In genomic region chr11:11334607-11335006, GRCh38 we compare ENCODE assay signal across 37 cellular contexts.
"Had no signal": no experiment of that assay in that cellular context is flagged by ENCODE, and none has a peak within 500 bp of the region (broad histone marks: within the 10 kb centered on the region; RNA-seq: fewer than 3 reads in every experiment).

No MANE protein-coding gene starts in this region.

- H3K9me3 Mint-ChIP-seq: activated CD4-positive, alpha-beta memory T cell treated with anti-CD3 and anti-CD28 coated beads for 36 hours; activated CD4-positive, alpha-beta T cell treated with anti-CD3 and anti-CD28 coated beads, Interleukin-2, amount 10 ng/mL, durations not matched to agents 24 days and 14 days; activated naive CD4-positive, alpha-beta T cell treated with anti-CD3 and anti-CD28 coated beads for 36 hours; activated naive CD4-positive, alpha-beta T cell treated with anti-CD3 and anti-CD28 coated beads, Interleukin-2, amount 50 U/mL, for 24 hours; activated naive CD8-positive, alpha-beta T cell treated with anti-CD3 and anti-CD28 coated beads for 36 hours; activated naive CD8-positive, alpha-beta T cell treated with anti-CD3 and anti-CD28 coated beads, Interleukin-2, amount 50 U/mL, for 24 hours; activated T-helper 1 cell treated with anti-CD3 and anti-CD28 coated beads, Interleukin-12 subunit alpha, Interleukin-12 subunit beta, Interleukin-2, Interleukin-4 antibody, amounts not matched to agents 30 ng/mL and 10 ng/mL and 1 ng/mL, durations not matched to agents 14 hours and 24 hours and 36 hours; activated T-helper 2 cell treated with anti-CD3 and anti-CD28 coated beads, Interferon-gamma antibody, Interleukin-2, Interleukin-4, amounts not matched to agents 10 μg/mL and 5 μg/mL and 100 μg/mL, durations not matched to agents 14 hours and 24 hours and 36 hours; endodermal cell; T-helper 2 cell treated with Interferon-gamma antibody and Interleukin-4, amounts not matched to agents 5 μg/mL and 100 μg/mL, for 36 hours had no signal

- H3K36me3 Mint-ChIP-seq: activated CD4-positive, alpha-beta memory T cell treated with anti-CD3 and anti-CD28 coated beads for 36 hours; activated CD8-positive, alpha-beta memory T cell treated with anti-CD3 and anti-CD28 coated beads, Interleukin-2, amount 10 ng/mL, durations not matched to agents 7 days and 5 days; activated naive CD4-positive, alpha-beta T cell treated with anti-CD3 and anti-CD28 coated beads, Interleukin-2, amount 50 U/mL, for 24 hours; activated naive CD8-positive, alpha-beta T cell treated with anti-CD3 and anti-CD28 coated beads for 36 hours had no signal

- H3K4me1 ChIP-seq: adrenal gland, breast epithelium, colonic mucosa, esophagus muscularis mucosa, gastroesophageal sphincter had no signal

- H3K4me1 Mint-ChIP-seq: activated CD4-positive, alpha-beta T cell treated with anti-CD3 and anti-CD28 coated beads for 36 hours; activated naive CD4-positive, alpha-beta T cell treated with anti-CD3 and anti-CD28 coated beads, Interleukin-2, amount 50 U/mL, for 24 hours; activated naive CD8-positive, alpha-beta T cell treated with anti-CD3 and anti-CD28 coated beads for 36 hours; activated naive CD8-positive, alpha-beta T cell treated with anti-CD3 and anti-CD28 coated beads, Interleukin-2, amount 50 U/mL, for 24 hours had no signal

- H3K27me3 Mint-ChIP-seq: activated CD4-positive, alpha-beta T cell treated with anti-CD3 and anti-CD28 coated beads, Interleukin-2, amount 10 ng/mL, durations not matched to agents 24 days and 14 days had no signal

- H3K36me3 ChIP-seq: adrenal gland, breast epithelium, cardiac muscle cell, colonic mucosa had no signal

- H3K27ac ChIP-seq: adrenal gland, breast epithelium, cardiac muscle cell, colonic mucosa, dorsolateral prefrontal cortex, esophagus muscularis mucosa, gastroesophageal sphincter, heart right ventricle had no signal

- H3K27ac Mint-ChIP-seq: activated CD4-positive, alpha-beta memory T cell treated with anti-CD3 and anti-CD28 coated beads for 36 hours; activated CD4-positive, alpha-beta T cell treated with anti-CD3 and anti-CD28 coated beads for 36 hours; activated CD4-positive, alpha-beta T cell treated with anti-CD3 and anti-CD28 coated beads, Interleukin-2, amount 10 ng/mL, durations not matched to agents 24 days and 14 days; activated CD8-positive, alpha-beta memory T cell treated with anti-CD3 and anti-CD28 coated beads, Interleukin-2, amount 10 ng/mL, durations not matched to agents 7 days and 5 days; activated CD8-positive, alpha-beta T cell treated with anti-CD3 and anti-CD28 coated beads, Interleukin-2, amount 10 ng/mL, durations not matched to agents 7 days and 5 days; activated naive CD4-positive, alpha-beta T cell treated with anti-CD3 and anti-CD28 coated beads for 36 hours; activated naive CD4-positive, alpha-beta T cell treated with anti-CD3 and anti-CD28 coated beads, Interleukin-2, amount 50 U/mL, for 24 hours; activated naive CD8-positive, alpha-beta T cell treated with anti-CD3 and anti-CD28 coated beads for 36 hours; activated naive CD8-positive, alpha-beta T cell treated with anti-CD3 and anti-CD28 coated beads, Interleukin-2, amount 50 U/mL, for 24 hours; activated T-helper 1 cell treated with anti-CD3 and anti-CD28 coated beads, Interleukin-12 subunit alpha, Interleukin-12 subunit beta, Interleukin-2, Interleukin-4 antibody, amounts not matched to agents 30 ng/mL and 10 ng/mL and 1 ng/mL, durations not matched to agents 14 hours and 24 hours and 36 hours; activated T-helper 2 cell treated with anti-CD3 and anti-CD28 coated beads, Interferon-gamma antibody, Interleukin-2, Interleukin-4, amounts not matched to agents 10 μg/mL and 5 μg/mL and 100 μg/mL, durations not matched to agents 14 hours and 24 hours and 36 hours; brain; endodermal cell; T-helper 17 cell; T-helper 2 cell treated with Interferon-gamma antibody and Interleukin-4, amounts not matched to agents 5 μg/mL and 100 μg/mL, for 36 hours had no signal

- H3K9me3 ChIP-seq: adrenal gland, breast epithelium, colonic mucosa, esophagus muscularis mucosa, gastroesophageal sphincter, heart right ventricle had no signal

- H3K27me3 ChIP-seq: adrenal gland, breast epithelium, colonic mucosa, dorsolateral prefrontal cortex, esophagus muscularis mucosa, gastroesophageal sphincter, heart right ventricle had no signal

- DNase-seq: activated CD4-positive, alpha-beta memory T cell treated with anti-CD3 and anti-CD28 coated beads for 36 hours; activated CD4-positive, alpha-beta T cell treated with anti-CD3 and anti-CD28 coated beads for 36 hours; activated CD4-positive, alpha-beta T cell treated with anti-CD3 and anti-CD28 coated beads, Interleukin-2, amount 10 ng/mL, durations not matched to agents 24 days and 14 days; activated CD4-positive, CD25-positive, alpha-beta regulatory T cell; activated CD4-positive, CD25-positive, alpha-beta regulatory T cell treated with anti-CD3 and anti-CD28 coated beads, Interleukin-2, amount 50 U/mL, for 72 hours; activated CD8-positive, alpha-beta memory T cell treated with anti-CD3 and anti-CD28 coated beads, Interleukin-2, amount 10 ng/mL, durations not matched to agents 7 days and 5 days; activated CD8-positive, alpha-beta memory T cell treated with anti-CD3 and anti-CD28 coated beads, Interleukin-2, amount 50 U/mL, for 4 hours; activated CD8-positive, alpha-beta T cell treated with anti-CD3 and anti-CD28 coated beads, Interleukin-2, amount 10 ng/mL, durations not matched to agents 7 days and 5 days; activated effector memory CD4-positive, alpha-beta T cell treated with anti-CD3 and anti-CD28 coated beads, Interleukin-2, amount 50 U/mL, for 16 hours; activated naive CD4-positive, alpha-beta T cell treated with anti-CD3 and anti-CD28 coated beads for 36 hours; activated naive CD8-positive, alpha-beta T cell treated with anti-CD3 and anti-CD28 coated beads for 36 hours; activated naive CD8-positive, alpha-beta T cell treated with anti-CD3 and anti-CD28 coated beads, Interleukin-2, amount 50 U/mL, for 24 hours; activated T-cell treated with anti-CD3 and anti-CD28 coated beads, Interleukin-2, amount 50 U/mL, for 1 hour; activated T-cell treated with anti-CD3 and anti-CD28 coated beads, Interleukin-2, amount 50 U/mL, for 48 hours; adrenal gland; amygdala; aorta; central memory CD4-positive, alpha-beta T cell; cerebellar nuclear complex; colonic mucosa; dorsolateral prefrontal cortex; effector memory CD4-positive, alpha-beta T cell; endodermal cell; foreskin melanocyte; heart right ventricle; T-helper 1 cell; T-helper 17 cell; T1000 had no signal

- H3K4me3 ChIP-seq: adrenal gland, breast epithelium, cardiac muscle cell, colonic mucosa, dorsolateral prefrontal cortex, esophagus muscularis mucosa, gastroesophageal sphincter, heart right ventricle had no signal

- ATAC-seq: activated CD4-positive, alpha-beta T cell treated with anti-CD3 and anti-CD28 coated beads for 36 hours; activated CD8-positive, alpha-beta memory T cell treated with anti-CD3 and anti-CD28 coated beads, Interleukin-2, amount 10 ng/mL, durations not matched to agents 7 days and 5 days; activated CD8-positive, alpha-beta T cell treated with anti-CD3 and anti-CD28 coated beads, Interleukin-2, amount 10 ng/mL, durations not matched to agents 7 days and 5 days; activated naive CD8-positive, alpha-beta T cell treated with anti-CD3 and anti-CD28 coated beads, Interleukin-2, amount 50 U/mL, for 24 hours; gastroesophageal sphincter; heart right ventricle; T-helper 17 cell had no signal

- H3K4me3 Mint-ChIP-seq: activated CD4-positive, alpha-beta memory T cell treated with anti-CD3 and anti-CD28 coated beads for 36 hours; activated CD4-positive, alpha-beta T cell treated with anti-CD3 and anti-CD28 coated beads for 36 hours; activated CD4-positive, alpha-beta T cell treated with anti-CD3 and anti-CD28 coated beads, Interleukin-2, amount 10 ng/mL, durations not matched to agents 24 days and 14 days; activated CD8-positive, alpha-beta memory T cell treated with anti-CD3 and anti-CD28 coated beads, Interleukin-2, amount 10 ng/mL, durations not matched to agents 7 days and 5 days; activated CD8-positive, alpha-beta T cell treated with anti-CD3 and anti-CD28 coated beads, Interleukin-2, amount 10 ng/mL, durations not matched to agents 7 days and 5 days; activated naive CD4-positive, alpha-beta T cell treated with anti-CD3 and anti-CD28 coated beads for 36 hours; activated naive CD4-positive, alpha-beta T cell treated with anti-CD3 and anti-CD28 coated beads, Interleukin-2, amount 50 U/mL, for 24 hours; activated naive CD8-positive, alpha-beta T cell treated with anti-CD3 and anti-CD28 coated beads for 36 hours; activated naive CD8-positive, alpha-beta T cell treated with anti-CD3 and anti-CD28 coated beads, Interleukin-2, amount 50 U/mL, for 24 hours; activated T-helper 1 cell treated with anti-CD3 and anti-CD28 coated beads, Interleukin-12 subunit alpha, Interleukin-12 subunit beta, Interleukin-2, Interleukin-4 antibody, amounts not matched to agents 30 ng/mL and 10 ng/mL and 1 ng/mL, durations not matched to agents 14 hours and 24 hours and 36 hours; brain; endodermal cell; T-helper 17 cell; T-helper 2 cell treated with Interferon-gamma antibody and Interleukin-4, amounts not matched to agents 5 μg/mL and 100 μg/mL, for 36 hours had no signal
